14 cellular contexts compared by ENCODE assay signal in the genomic region with DNA sequence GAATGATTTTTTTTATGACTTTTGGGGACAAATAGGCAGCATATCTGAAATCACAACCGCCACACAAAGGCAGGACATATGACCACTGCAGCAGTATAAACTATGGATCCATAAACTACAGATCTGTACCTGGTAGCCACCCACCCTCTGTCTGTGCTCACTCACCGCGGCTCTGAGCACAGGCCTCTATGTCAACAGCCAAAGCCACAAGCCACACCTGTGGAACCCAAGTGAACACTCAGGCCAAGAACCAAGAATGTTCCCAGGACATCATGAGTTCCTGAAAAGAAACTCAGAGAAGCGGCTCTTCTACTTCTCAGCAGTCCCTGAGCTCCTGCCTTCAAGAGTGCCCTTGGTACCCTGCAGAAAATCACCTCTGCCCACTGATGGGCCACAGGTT. TPM values are rescaled to one million over a fixed set of nuclear protein-coding genes. Genes with fewer than 3 reads are reported as not detected.
DNase-seq lines count a peak whose midpoint lies in the region; ATAC-seq and TF ChIP-seq lines count a peak whose summit lies in the region.
"Had no signal": no experiment of that assay in that cellular context is flagged by ENCODE, and none has a peak within 500 bp of the region (broad histone marks: within the 10 kb centered on the region; RNA-seq: fewer than 3 reads in every experiment).

No MANE protein-coding gene starts in this region.

- H3K4me1 Mint-ChIP-seq in activated T-cell treated with anti-CD3 and anti-CD28 coated beads, Interleukin-2, amount 50 U/mL, for 24 hours (ENCODE audit: low read depth): peaks cover 54% of the 10 kb centered on the region
- peaks cover 49% of the 10 kb centered on the region for H3K4me1 Mint-ChIP-seq in stimulated activated naive CD8-positive, alpha-beta T cell treated with anti-CD3 and anti-CD28 coated beads, Interleukin-15, amount 100 ng/mL, for 72 hours

- peak; percentile 77 for ATAC-seq in left colon
- ATAC-seq in stimulated activated naive CD8-positive, alpha-beta T cell treated with anti-CD3 and anti-CD28 coated beads, Interleukin-15, amount 100 ng/mL, for 72 hours: peak; percentile 60

- H3K36me3 Mint-ChIP-seq in activated T-cell treated with anti-CD3 and anti-CD28 coated beads, Interleukin-2, amount 50 U/mL, for 24 hours (ENCODE audit: low read depth): peaks cover 28% of the 10 kb centered on the region

- TF ChIP-seq CTCF in GM10266 (IDR thresholded peaks at IDR 0.05; ENCODE audit: control insufficient read depth, insufficient read depth, low read depth, missing control alignments): no peak

- no peak overlapping the region for H3K4me3 Mint-ChIP-seq in activated T-cell treated with anti-CD3 and anti-CD28 coated beads, Interleukin-2, amount 50 U/mL, for 24 hours
- H3K4me3 Mint-ChIP-seq in stimulated activated naive CD8-positive, alpha-beta T cell treated with anti-CD3 and anti-CD28 coated beads, Interleukin-15, amount 100 ng/mL, for 72 hours: peak overlapping the region; percentile 21 to 55

- in situ Hi-C loops in KBM-7 (cut with MboI; ENCODE audit: low pct_unique_long_range_greater_than_20kb, low sequenced_read_pairs): no loop called here

- H3K9me3 Mint-ChIP-seq in activated T-cell treated with anti-CD3 and anti-CD28 coated beads, Interleukin-2, amount 50 U/mL, for 24 hours: no peaks in the 10 kb centered on the region
- no peaks in the 10 kb centered on the region for H3K9me3 Mint-ChIP-seq in stimulated activated naive CD8-positive, alpha-beta T cell treated with anti-CD3 and anti-CD28 coated beads, Interleukin-15, amount 100 ng/mL, for 72 hours

- H3K27ac Mint-ChIP-seq in activated T-cell treated with anti-CD3 and anti-CD28 coated beads, Interleukin-2, amount 50 U/mL, for 24 hours: peak overlapping the region; percentile 91
- no peak overlapping the region for H3K27ac Mint-ChIP-seq in stimulated activated naive CD8-positive, alpha-beta T cell treated with anti-CD3 and anti-CD28 coated beads, Interleukin-15, amount 100 ng/mL, for 72 hours

- no peaks in the 10 kb centered on the region for H3K27me3 Mint-ChIP-seq in activated T-cell treated with anti-CD3 and anti-CD28 coated beads, Interleukin-2, amount 50 U/mL, for 24 hours
- no peaks in the 10 kb centered on the region for H3K27me3 Mint-ChIP-seq in stimulated activated naive CD8-positive, alpha-beta T cell treated with anti-CD3 and anti-CD28 coated beads, Interleukin-15, amount 100 ng/mL, for 72 hours

- intact Hi-C loops in left colon (cut with DNase I, micrococcal nuclease): no loop called here

- DNase-seq in activated T-cell treated with anti-CD3 and anti-CD28 coated beads, Interleukin-2, amount 50 U/mL, for 24 hours: no peak
- DNase-seq in activated T-cell treated with anti-CD3 and anti-CD28 coated beads for 4 hours: no peak
- peak; percentile 21 for DNase-seq in SW480 (ENCODE audit: low spot score)
- DNase-seq in left colon: no peak
- DNase-seq in stimulated activated naive CD8-positive, alpha-beta T cell treated with anti-CD3 and anti-CD28 coated beads, Interleukin-15, amount 100 ng/mL, for 72 hours: no peak
- DNase-seq in NCI-H1092 (lab: John Stamatoyannopoulos, UW): no peak
- DNase-seq in KBM-7: no peak
- DNase-seq in GM10266 (ENCODE audit: extremely low spot score): no peak
- DNase-seq: activated CD4-positive, CD25-positive, alpha-beta regulatory T cell; activated gamma-delta T cell treated with Interleukin-2 at 50 U/mL for 16 hours; colonic mucosa; NCI-H345; stimulated activated CD4-positive, alpha-beta T cell treated with anti-CD3 and anti-CD28 coated beads, Interleukin-4, amount 100 ng/mL, for 1 hour; substantia nigra had no signal

RNA-seq across cellular contexts. Expression of gene PISD, which starts 22.4 kb away (rescaled TPM):
- total RNA-seq in left colon: 10 to 100 TPM; 32.9 to 35.5 TPM
